In the genomic region with DNA sequence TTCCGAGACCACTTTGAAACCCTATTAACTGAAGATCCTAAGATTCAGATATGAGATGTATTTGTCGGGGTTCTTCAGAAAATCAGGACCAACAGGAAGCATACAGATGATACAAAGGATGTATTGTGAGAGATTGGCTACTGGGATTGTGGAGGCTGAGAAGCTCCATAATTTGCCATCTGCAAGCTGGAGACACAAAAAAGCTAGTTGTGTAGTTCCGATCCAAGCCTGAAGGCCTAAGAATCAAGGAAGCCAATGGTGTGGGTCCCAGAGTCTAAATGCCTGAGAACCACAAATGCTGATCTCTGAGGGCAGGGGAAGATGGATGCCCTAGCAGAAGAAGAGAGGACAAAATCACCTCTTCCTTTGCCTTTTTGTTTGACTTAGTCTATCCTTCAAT, we compare ENCODE assay signal across 1 cellular context.
TF ChIP-seq lines count a peak whose summit lies in the region.

No MANE protein-coding gene starts in this region.

TF ChIP-seq in H1, 55 proteins besides CTCF, POLR2A, EP300 and RAD21 (continued from another document):
- no peak for TF ChIP-seq USF2 (IDR thresholded peaks at IDR 0.05; ENCODE audit: low read length)
- TF ChIP-seq HDAC6 (IDR thresholded peaks at IDR 0.05; ENCODE audit: low read depth, low read length): no peak
- TF ChIP-seq KDM5A (IDR thresholded peaks at IDR 0.05; ENCODE audit: low read length): no peak
- TF ChIP-seq BCL11A (IDR thresholded peaks at IDR 0.05; ENCODE audit: low read depth in 2 of 2, low read length in 2 of 2): no peak
- no peak for TF ChIP-seq TCF12 (IDR thresholded peaks at IDR 0.05; ENCODE audit: low read depth, low read length)
- TF ChIP-seq JUN (IDR thresholded peaks at IDR 0.05; ENCODE audit: low read depth, low read length): no peak
- TF ChIP-seq SRF (IDR thresholded peaks at IDR 0.05; ENCODE audit: low read depth, low read length): no peak
- no peak for TF ChIP-seq CREB1 (IDR thresholded peaks at IDR 0.05)
- no peak for TF ChIP-seq CHD7 (IDR thresholded peaks at IDR 0.05; ENCODE audit: insufficient replicate concordance, low read length)
- TF ChIP-seq RBBP5 (IDR thresholded peaks at IDR 0.05; ENCODE audit: borderline replicate concordance, low read depth, low read length): no peak
- no peak for TF ChIP-seq CBX8 (IDR thresholded peaks at IDR 0.05; ENCODE audit: borderline replicate concordance, low read depth, low read length)
- no peak for TF ChIP-seq CHD1 (IDR thresholded peaks at IDR 0.05; ENCODE audit: low read depth, low read length)
